ENCODE assay signal across 8 cellular contexts in genomic region chr7:157138424-157139141, GRCh38. TPM values are rescaled to one million over a fixed set of nuclear protein-coding genes. Genes with fewer than 3 reads are reported as not detected.
DNase-seq lines count a peak whose midpoint lies in the region; ATAC-seq and FAIRE-seq lines count a peak whose summit lies in the region.

TSS of gene UBE3C (plus strand) at chr7:157138926. CDS start at chr7:157139273, 347 bp downstream.

- H3K18ac ChIP-seq in mesenchymal stem cell (ENCODE audit: low read depth in 1 of 2, low read length in 2 of 2), result peak within 1 kb of the TSS; percentile 60 to 95

- H3K4ac ChIP-seq in mesenchymal stem cell (ENCODE audit: low read depth in 1 of 2, low read length in 2 of 2), result peak within 1 kb of the TSS; percentile 5 to 91

- peaks cover 17% of the 10 kb centered on the region for H3K36me3 Mint-ChIP-seq in effector memory CD8-positive, alpha-beta T cell (ENCODE audit: insufficient read depth)

- FAIRE-seq in HTR-8/SVneo (lab: Jason Lieb, UNC), result peak; percentile 89

- H2AK5ac ChIP-seq in mesenchymal stem cell (ENCODE audit: low read length, severe bottlenecking), result no peak within 1 kb of the TSS

- WGBS in mesenchymal stem cell, result 1% methylated on average over 75 of the region's 84 CpGs

- no peaks in the 10 kb centered on the region for H3K9me3 ChIP-seq in mesenchymal stem cell (ENCODE audit: control insufficient read depth, low read length)

- peak; percentile 85 for ATAC-seq in GM21360 (IDR thresholded peaks at IDR 0.05; ENCODE audit: unreplicated experiment)
- peak; percentile 79 for ATAC-seq in effector memory CD8-positive, alpha-beta T cell (replicated peaks)

- peak within 1 kb of the TSS; percentile 95 for H4K91ac ChIP-seq in mesenchymal stem cell (ENCODE audit: low read length)

- peak within 1 kb of the TSS; percentile 39 for H2BK5ac ChIP-seq in mesenchymal stem cell (ENCODE audit: low read depth, low read length, poor library complexity, severe bottlenecking)

- no peaks in the 10 kb centered on the region for H3K79me1 ChIP-seq in mesenchymal stem cell (replicated peaks; ENCODE audit: low read length, poor library complexity, severe bottlenecking)

- peaks cover 27 to 35% of the 10 kb centered on the region in 2 donors for H3K4me1 Mint-ChIP-seq in effector memory CD8-positive, alpha-beta T cell (ENCODE audit: low read depth in 2 of 2)

- H3K4me2 ChIP-seq in mesenchymal stem cell (ENCODE audit: low read length, poor library complexity, severe bottlenecking), result peak within 1 kb of the TSS; percentile 80

- H3K27me3 Mint-ChIP-seq in effector memory CD8-positive, alpha-beta T cell, result no peaks in the 10 kb centered on the region

- H3K9me3 Mint-ChIP-seq in effector memory CD8-positive, alpha-beta T cell, result no peaks in the 10 kb centered on the region

- H4K8ac ChIP-seq in mesenchymal stem cell (ENCODE audit: low read length), result peak within 1 kb of the TSS; percentile 99

- peak within 1 kb of the TSS; percentile 87 to 95 for H3K4me3 ChIP-seq in mesenchymal stem cell (ENCODE audit: insufficient read depth in 1 of 2, low read depth in 1 of 2, low read length in 2 of 2)

- peaks cover 13% of the 10 kb centered on the region for H3K4me1 ChIP-seq in mesenchymal stem cell (ENCODE audit: control insufficient read depth, insufficient read depth, low read depth, low read length)

- H3K4me3 Mint-ChIP-seq in effector memory CD8-positive, alpha-beta T cell, result peak within 1 kb of the TSS; percentile 78 to 84

- H3K27me3 ChIP-seq in mesenchymal stem cell (ENCODE audit: control insufficient read depth in 1 of 2, insufficient read depth in 1 of 2, low read length in 2 of 2), result peaks cover 0 to 5% of the 10 kb centered on the region in 2 experiments

- peak within 1 kb of the TSS; percentile 64 to 90 for H3K23ac ChIP-seq in mesenchymal stem cell (ENCODE audit: low read length in 2 of 2)

- H3K27ac Mint-ChIP-seq in effector memory CD8-positive, alpha-beta T cell, result peak within 1 kb of the TSS; percentile 90 to 96

- H2AFZ ChIP-seq in mesenchymal stem cell (ENCODE audit: low read depth, low read length), result peak within 1 kb of the TSS; percentile 72

- DNase-seq in CMK (ENCODE audit: low read depth), result peak; percentile 71
- DNase-seq in HTR-8/SVneo (ENCODE audit: insufficient read length, low spot score), result peak; percentile 83
- peak; percentile 63 for DNase-seq in NOMO-1 treated with DMSO at 0.1 percent for 48 hours (lab: John Stamatoyannopoulos, UW; ENCODE audit: unreplicated experiment)
- DNase-seq in activated CD8-positive, alpha-beta memory T cell treated with anti-CD3 and anti-CD28 coated beads for 4 hours (ENCODE audit: low read depth in 2 of 2), result peak; percentile 76 to 82
- peak; percentile 87 to 90 (median 89) for DNase-seq in effector memory CD8-positive, alpha-beta T cell
- DNase-seq in mesenchymal stem cell, result peak; percentile 89
- DNase-seq in stimulated activated CD8-positive, alpha-beta memory T cell treated with anti-CD3 and anti-CD28 coated beads, Interleukin-12 subunit alpha, Interleukin-12 subunit beta, amount 100 ng/mL, for 24 hours (ENCODE audit: extremely low read depth), result peak; percentile 76

- H2BK120ac ChIP-seq in mesenchymal stem cell (ENCODE audit: low read depth, low read length), result peak within 1 kb of the TSS; percentile 55

- H3K14ac ChIP-seq in mesenchymal stem cell (ENCODE audit: low read length in 2 of 2), result peak within 1 kb of the TSS in 1 of 2 experiments; percentile 93

- peak within 1 kb of the TSS; percentile 94 for H3K9ac ChIP-seq in mesenchymal stem cell (ENCODE audit: low read length)

- H3K36me3 ChIP-seq in mesenchymal stem cell (ENCODE audit: control insufficient read depth in 1 of 2, insufficient read depth in 2 of 2, low read depth in 1 of 2, low read length in 2 of 2), result peaks cover 12 to 28% of the 10 kb centered on the region in 2 experiments

- peak within 1 kb of the TSS in 1 of 2 experiments; percentile 15 for H2BK12ac ChIP-seq in mesenchymal stem cell (ENCODE audit: low read length in 2 of 2)

- H2BK15ac ChIP-seq in mesenchymal stem cell (ENCODE audit: low read depth, poor library complexity, severe bottlenecking), result no peak within 1 kb of the TSS

- H3K27ac ChIP-seq in mesenchymal stem cell (ENCODE audit: low read length, poor library complexity, severe bottlenecking), result peak within 1 kb of the TSS; percentile 14

RNA-seq across cellular contexts. Expression of gene UBE3C, which starts in this region (rescaled TPM):
- 37.0 TPM for polyA plus RNA-seq in mesenchymal stem cell (2013, experiment 1 of 2)
- 38.1 TPM for polyA plus RNA-seq in mesenchymal stem cell (2013, experiment 2 of 2)

Comparison
In these comparisons a context has a peak if more than half of its experiments do, and no peak if none do; other contexts are left out.
1. Peak in every context shown above with its lines: DNase-seq, ATAC-seq, H3K4me3 ChIP-seq and H3K27ac ChIP-seq.